Comparison of ENCODE assay signal across 7 cellular contexts in the genomic region with DNA sequence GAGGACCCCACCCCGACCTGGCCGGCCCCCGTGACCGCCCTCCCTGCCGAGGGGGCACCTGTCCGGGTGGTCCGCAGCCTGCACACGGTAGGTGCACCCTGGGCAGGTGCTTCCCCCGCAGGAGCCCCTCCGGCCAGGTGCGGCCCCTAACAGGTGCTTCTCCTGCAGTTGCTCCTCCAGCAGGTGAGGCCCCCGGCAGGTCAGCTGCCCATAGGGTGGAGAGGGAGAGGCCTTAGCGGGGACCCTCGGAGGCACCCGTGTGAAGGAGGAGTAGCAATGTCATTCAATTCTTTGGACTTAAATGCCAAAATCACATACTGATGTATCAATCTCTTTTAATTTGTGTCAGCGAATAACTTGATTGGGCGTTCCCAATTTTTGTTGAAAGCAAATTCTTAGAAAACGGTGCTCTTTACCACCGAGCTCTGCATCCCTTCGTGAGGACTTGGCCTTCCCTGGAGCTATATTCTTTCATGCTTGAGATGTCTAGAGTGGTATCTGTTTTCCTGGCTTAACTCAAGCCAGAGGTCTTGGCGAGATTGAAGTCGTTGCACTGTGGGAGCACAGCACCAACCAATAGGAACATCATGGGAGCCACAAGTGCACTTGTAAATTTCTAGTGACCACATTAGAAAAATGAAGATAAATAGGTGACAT. TPM values are rescaled to one million over a fixed set of nuclear protein-coding genes. Genes with fewer than 3 reads are reported as not detected.
DNase-seq lines count a peak whose midpoint lies in the region; ATAC-seq, FAIRE-seq and TF ChIP-seq lines count a peak whose summit lies in the region.

No MANE protein-coding gene starts in this region.

- H3K4me3 ChIP-seq in Jurkat, Clone E6-1 (ENCODE audit: low read length): peak overlapping the region; percentile 98
- H3K4me3 ChIP-seq in adrenal gland: peak overlapping the region in 3 of 4 donors; percentile 59 to 67 (median 65)

- no peak for TF ChIP-seq POLR2A in adrenal gland (IDR thresholded peaks at IDR 0.05)

- WGBS in adrenal gland, 4 donors: 8 to 13% (median 9%) methylated on average over 10 to 22 of the region's 22 CpGs

- H3K27ac ChIP-seq in adrenal gland: peak overlapping the region in 4 of 5 donors; percentile 31 to 89 (median 80)
- peak overlapping the region; percentile 82 for H3K27ac ChIP-seq in temporal lobe (ENCODE audit: low read depth, low read length)

- DNase-seq in GM19239 (ENCODE audit: insufficient read length, low spot score) (no peak), adrenal gland (peak in 1 of 7 donors; percentile 47), left kidney (ENCODE audit: low read depth, low spot score) (peak; percentile 59)
- DNase-seq in Jurkat, Clone E6-1 (ENCODE audit: low read depth, low spot score): no peak

- H3K4me1 ChIP-seq in adrenal gland (replicated peaks in 1 of 2): peaks cover 7% of the 10 kb centered on the region in 2 donors

- H3K36me3 ChIP-seq in adrenal gland (replicated peaks in 1 of 2): no peaks in the 10 kb centered on the region

- ATAC-seq in GM18870 (IDR thresholded peaks at IDR 0.05; ENCODE audit: unreplicated experiment) (no peak), HG03442 (IDR thresholded peaks at IDR 0.05; ENCODE audit: unreplicated experiment) (no peak)

- H3K9me3 ChIP-seq in adrenal gland (replicated peaks in 1 of 3): peaks cover 0 to 5% (median 0%) of the 10 kb centered on the region in 3 donors

- no peak for TF ChIP-seq CTCF in adrenal gland (IDR thresholded peaks at IDR 0.05)

- H3K27me3 ChIP-seq in adrenal gland: no peaks in the 10 kb centered on the region

- intact Hi-C loops in adrenal gland (cut with DNase I): loop anchor here in 1 of 2 donors (10.0 kb wide), 1 partner anchor 149 kb away; the partner anchor contains the start of gene DYNC2I1

- FAIRE-seq in GM19239 (lab: Jason Lieb, UNC): peak; percentile 59

RNA-seq across cellular contexts. Expression of gene NCAPG2, which starts 0.8 kb away (rescaled TPM):
- polyA plus RNA-seq in Jurkat, Clone E6-1 (2012; ENCODE audit: insufficient read depth, insufficient read length): 97.7 TPM
- total RNA-seq in adrenal gland (1 to 10 TPM; 4.6 to 9.0 (median 6.1) TPM), temporal lobe (14.3 TPM)
- polyA plus RNA-seq in adrenal gland: 1 to 10 TPM; 1.6 to 4.3 (median 1.9) TPM
